2 cellular contexts compared by ENCODE assay signal in genomic region chr13:112638919-112639318, GRCh38.
TF ChIP-seq lines count a peak whose summit lies in the region.

No MANE protein-coding gene starts in this region.

TF ChIP-seq in A549, 52 proteins besides CTCF, POLR2A, EP300 and RAD21:
- TF ChIP-seq MYC (IDR thresholded peaks at IDR 0.05; ENCODE audit: borderline replicate concordance, low read length) (no peak), MAFK (IDR thresholded peaks at IDR 0.05; ENCODE audit: partially characterized antibody) (peak; percentile 92), ZC3H11A (IDR thresholded peaks at IDR 0.05) (no peak), FOXS1 (CRISPR knock-in tag; IDR thresholded peaks at IDR 0.05) (no peak), ZSCAN20 (CRISPR knock-in tag; IDR thresholded peaks at IDR 0.05) (no peak), CHD4 (IDR thresholded peaks at IDR 0.05; ENCODE audit: borderline replicate concordance) (no peak)
TF ChIP-seq in A549: peak in this region for 1.

TF ChIP-seq in H1, 55 proteins besides CTCF, POLR2A, EP300 and RAD21:
- TF ChIP-seq POU5F1 (IDR thresholded peaks at IDR 0.05; ENCODE audit: low read depth, low read length) (no peak), SUZ12 (IDR thresholded peaks at IDR 0.05; ENCODE audit: low read length) (no peak), RNF2 (IDR thresholded peaks at IDR 0.05; ENCODE audit: borderline replicate concordance, low read depth, low read length, missing control alignments, poor library complexity, severe bottlenecking) (no peak), FOSL1 (IDR thresholded peaks at IDR 0.05; ENCODE audit: insufficient read depth, low read depth, low read length) (no peak), MAFK (IDR thresholded peaks at IDR 0.05; ENCODE audit: low read depth, low read length) (peak; percentile 83), CBX5 (IDR thresholded peaks at IDR 0.05; ENCODE audit: low read depth, low read length) (no peak), SRF (IDR thresholded peaks at IDR 0.05; ENCODE audit: low read depth, low read length) (no peak), CEBPB (IDR thresholded peaks at IDR 0.05; ENCODE audit: low read depth, low read length) (no peak)
